ENCODE assay signal across 10 cellular contexts in genomic region chr17:28891201-28891600, GRCh38. TPM values are rescaled to one million over a fixed set of nuclear protein-coding genes. Genes with fewer than 3 reads are reported as not detected.
DNase-seq lines count a peak whose midpoint lies in the region; ATAC-seq, FAIRE-seq and TF ChIP-seq lines count a peak whose summit lies in the region.
"Had no signal": no experiment of that assay in that cellular context is flagged by ENCODE, and none has a peak within 500 bp of the region (broad histone marks: within the 10 kb centered on the region; RNA-seq: fewer than 3 reads in every experiment).

No MANE protein-coding gene starts in this region.

- H3K4me3 Mint-ChIP-seq in activated naive CD4-positive, alpha-beta T cell treated with anti-CD3 and anti-CD28 coated beads, Interleukin-2, amount 10 ng/mL, durations not matched to agents 7 days and 5 days = no peak overlapping the region
- H3K4me3 Mint-ChIP-seq in stimulated activated effector memory CD8-positive, alpha-beta T cell treated with anti-CD3 and anti-CD28 coated beads, Interleukin-12 subunit alpha, Interleukin-12 subunit beta, amount 100 ng/mL, for 72 hours = peak overlapping the region; percentile 38

- no peaks in the 10 kb centered on the region for H3K9me3 Mint-ChIP-seq in activated naive CD4-positive, alpha-beta T cell treated with anti-CD3 and anti-CD28 coated beads, Interleukin-2, amount 10 ng/mL, durations not matched to agents 7 days and 5 days
- H3K9me3 Mint-ChIP-seq in stimulated activated effector memory CD8-positive, alpha-beta T cell treated with anti-CD3 and anti-CD28 coated beads, Interleukin-12 subunit alpha, Interleukin-12 subunit beta, amount 100 ng/mL, for 72 hours = no peaks in the 10 kb centered on the region

- H3K27ac ChIP-seq in GM12878 (ENCODE audit: control insufficient read depth, insufficient read depth) = no peak overlapping the region
- no peak overlapping the region for H3K27ac ChIP-seq in PC-9
- H3K27ac ChIP-seq: SK-N-MC had no signal

- SMC1A ChIA-PET in GM12878 (lab: Charles Lee; ENCODE audit: uncharacterized antibody, unreplicated experiment) = interaction anchor here (0.9 to 4.3 kb wide), 6 partner anchors 10 to 164 kb away, joined by 3 to 19 read pairs (median 10); partner anchors contain the start of gene NEK8

- H3K9ac ChIP-seq in GM12878 (ENCODE audit: control insufficient read depth, insufficient read depth, low read length) = no peak overlapping the region

- H4K20me1 ChIP-seq in GM12878 (ENCODE audit: control insufficient read depth, insufficient read depth) (no peaks in the 10 kb centered on the region; the same call in 1 of the 2 replicates), PC-9 (ENCODE audit: insufficient read depth) (no peaks in the 10 kb centered on the region)

- in situ Hi-C loops in GM12878 (cut with MboI) = loop anchor here (25.0 kb wide), 1 partner anchor 1404 kb away; no protein-coding TSS in a partner anchor

- H3F3A ChIP-seq in PC-9 (ENCODE audit: insufficient read depth, low read depth) = peaks cover 9% of the 10 kb centered on the region; the same call in 1 of the 2 replicates

- no peak for TF ChIP-seq POLR2A in GM12878 (IDR thresholded peaks at IDR 0.05; ENCODE audit: low read depth, low read length)

- no peak for FAIRE-seq in GM12878 (lab: Jason Lieb, UNC)

- WGBS in GM12878 (ENCODE audit: insufficient coverage, insufficient replicate concordance, low lambda C conversion rate, missing lambda C conversion rate) = 100% methylated on average over 1 of the region's 1 CpG

- H3K9me3 ChIP-seq in GM12878 (replicated peaks; ENCODE audit: control insufficient read depth, insufficient read depth, low read length) (no peaks in the 10 kb centered on the region), PC-9 (ENCODE audit: insufficient read depth, low read depth) (no peaks in the 10 kb centered on the region)
- H3K9me3 ChIP-seq: prostate gland had no signal

- H2AFZ ChIP-seq in GM12878 (ENCODE audit: control insufficient read depth, low read depth, low read length) = no peak overlapping the region
- H2AFZ ChIP-seq in PC-9 = no peak overlapping the region

- peaks cover 65% of the 10 kb centered on the region for H3K4me1 Mint-ChIP-seq in activated naive CD4-positive, alpha-beta T cell treated with anti-CD3 and anti-CD28 coated beads, Interleukin-2, amount 10 ng/mL, durations not matched to agents 7 days and 5 days
- H3K4me1 Mint-ChIP-seq in stimulated activated effector memory CD8-positive, alpha-beta T cell treated with anti-CD3 and anti-CD28 coated beads, Interleukin-12 subunit alpha, Interleukin-12 subunit beta, amount 100 ng/mL, for 72 hours = peaks cover 48% of the 10 kb centered on the region

- H3K27me3 Mint-ChIP-seq in activated naive CD4-positive, alpha-beta T cell treated with anti-CD3 and anti-CD28 coated beads, Interleukin-2, amount 10 ng/mL, durations not matched to agents 7 days and 5 days = no peaks in the 10 kb centered on the region

- H3K4me3 ChIP-seq in GM12878 = no peak overlapping the region
- no peak overlapping the region for H3K4me3 ChIP-seq in PC-9
- H3K4me3 ChIP-seq: prostate gland, SK-N-MC had no signal

- H3K79me2 ChIP-seq in GM12878 (ENCODE audit: control insufficient read depth, insufficient read depth, low read length) (peaks cover 11% of the 10 kb centered on the region), PC-9 (ENCODE audit: low read depth) (peaks cover 5% of the 10 kb centered on the region; the same call in 1 of the 2 replicates)

- TF ChIP-seq CTCF in GM12878 (IDR thresholded peaks at IDR 0.05 in 2 of 3, conservative IDR thresholded peaks at IDR 0.05 in 1 of 3; ENCODE audit: control insufficient read depth in 2 of 3, extremely low read depth in 1 of 3, insufficient read depth in 1 of 3, low read depth in 3 of 3, low read length in 3 of 3) = no peak
- TF ChIP-seq CTCF in PC-9 (conservative IDR thresholded peaks at IDR 0.05) = no peak

- no peaks in the 10 kb centered on the region for H3K27me3 ChIP-seq in GM12878 (replicated peaks in 1 of 2; ENCODE audit: control insufficient read depth in 2 of 2, insufficient read depth in 2 of 2, low read length in 1 of 2)
- H3K27me3 ChIP-seq in PC-9 (ENCODE audit: insufficient read depth, low read depth) = no peaks in the 10 kb centered on the region

- H3K27ac Mint-ChIP-seq in activated naive CD4-positive, alpha-beta T cell treated with anti-CD3 and anti-CD28 coated beads, Interleukin-2, amount 10 ng/mL, durations not matched to agents 7 days and 5 days = peak overlapping the region; percentile 85
- H3K27ac Mint-ChIP-seq in stimulated activated effector memory CD8-positive, alpha-beta T cell treated with anti-CD3 and anti-CD28 coated beads, Interleukin-12 subunit alpha, Interleukin-12 subunit beta, amount 100 ng/mL, for 72 hours = peak overlapping the region; percentile 100

- no peak for DNase-seq in activated naive CD4-positive, alpha-beta T cell treated with anti-CD3 and anti-CD28 coated beads, Interleukin-2, amount 10 ng/mL, durations not matched to agents 7 days and 5 days
- DNase-seq in activated naive CD4-positive, alpha-beta T cell treated with Interleukin-2 at 50 U/mL for 16 hours = no peak
- DNase-seq in GM12878 (ENCODE audit: low read depth, low spot score) (no peak), PC-9 (no peak)
- DNase-seq in stimulated activated effector memory CD8-positive, alpha-beta T cell treated with anti-CD3 and anti-CD28 coated beads, Interleukin-12 subunit alpha, Interleukin-12 subunit beta, amount 100 ng/mL, for 72 hours (ENCODE audit: low spot score in 2 of 2) = no peak
- DNase-seq in stimulated activated CD4-positive, alpha-beta T cell treated with anti-CD3 and anti-CD28 coated beads, Interleukin-4, amount 100 ng/mL, for 24 hours = no peak
- DNase-seq: H7, mesendoderm had no signal

- no peak for TF ChIP-seq RAD21 in GM12878 (IDR thresholded peaks at IDR 0.05; ENCODE audit: insufficient read depth, low read depth, low read length)

- H3K9me2 ChIP-seq in PC-9 (ENCODE audit: insufficient read depth) = no peaks in the 10 kb centered on the region

- H3K4me2 ChIP-seq in GM12878 (ENCODE audit: control insufficient read depth, insufficient read depth) (no peak overlapping the region), PC-9 (no peak overlapping the region)

- no peak for TF ChIP-seq EP300 in GM12878 (IDR thresholded peaks at IDR 0.05; ENCODE audit: borderline replicate concordance in 1 of 2, control insufficient read depth in 1 of 2, low read depth in 2 of 2, low read length in 2 of 2)

- no TSS peak for BruUV-seq in GM12878 (replicated peaks; lab: Mats Ljungman, UMichigan)
- no TSS peak for BruUV-seq in PC-9 (replicated peaks; lab: Mats Ljungman, UMichigan)

- H3K36me3 ChIP-seq in GM12878 (ENCODE audit: control insufficient read depth in 2 of 2, insufficient read depth in 2 of 2, low read length in 1 of 2) (peaks cover 0 to 3% of the 10 kb centered on the region in 2 experiments; a peak in 3 of 4 replicates), PC-9 (ENCODE audit: low read depth) (no peaks in the 10 kb centered on the region)
- H3K36me3 ChIP-seq: prostate gland had no signal

- CTCF ChIA-PET in activated naive CD4-positive, alpha-beta T cell treated with anti-CD3 and anti-CD28 coated beads, Interleukin-2, amount 10 ng/mL, durations not matched to agents 7 days and 5 days (lab: Charles Lee) = interaction anchor here (1.0 to 4.1 kb wide), 3 partner anchors 11 to 127 kb away, joined by 3 to 17 read pairs (median 4); partner anchors contain the start of gene DHRS13
- CTCF ChIA-PET in GM12878 (lab: Yijun Ruan, JAX) (interaction anchor here (1.0 to 5.4 kb wide), 7 partner anchors 11 to 164 kb away, joined by 4 to 26 read pairs (median 6); partner anchors contain the start of gene DHRS13), PC-9 (lab: Charles Lee) (no interaction called here)

- H3K36me3 Mint-ChIP-seq in activated naive CD4-positive, alpha-beta T cell treated with anti-CD3 and anti-CD28 coated beads, Interleukin-2, amount 10 ng/mL, durations not matched to agents 7 days and 5 days = peaks cover 41% of the 10 kb centered on the region
- H3K36me3 Mint-ChIP-seq in stimulated activated effector memory CD8-positive, alpha-beta T cell treated with anti-CD3 and anti-CD28 coated beads, Interleukin-12 subunit alpha, Interleukin-12 subunit beta, amount 100 ng/mL, for 72 hours = peaks cover 56% of the 10 kb centered on the region

- ATAC-seq in GM12878 = no peak
- no peak for ATAC-seq in stimulated activated effector memory CD8-positive, alpha-beta T cell treated with anti-CD3 and anti-CD28 coated beads, Interleukin-12 subunit alpha, Interleukin-12 subunit beta, amount 100 ng/mL, for 72 hours

- RAD21 ChIA-PET in GM12878 (lab: Charles Lee; ENCODE audit: unreplicated experiment) = interaction anchor here (0.8 to 3.4 kb wide), 4 partner anchors 10 to 164 kb away, joined by 3 to 9 read pairs (median 4); no protein-coding TSS in a partner anchor

- intact Hi-C loops in GM12878 (cut with micrococcal nuclease; ENCODE audit: unreplicated experiment) = no loop called here
- intact Hi-C loops in PC-9 (cut with micrococcal nuclease; ENCODE audit: unreplicated experiment) = no loop called here

- H3K4me1 ChIP-seq in GM12878 (ENCODE audit: control insufficient read depth, insufficient read depth, low read length) (peaks cover 59% of the 10 kb centered on the region), PC-9 (replicated peaks; ENCODE audit: insufficient read depth) (0 out of 2 replicates have a peak, but pooled peaks cover 6% of the 10 kb centered on the region)

- POLR2A ChIA-PET in GM12878 (lab: Charles Lee) = interaction anchor here (1.0 to 3.1 kb wide), 6 partner anchors 11 to 164 kb away, joined by 3 to 15 read pairs (median 9); no protein-coding TSS in a partner anchor
- POLR2A ChIA-PET in PC-9 (lab: Charles Lee; ENCODE audit: unreplicated experiment) = no interaction called here

RNA-seq across cellular contexts. Expression of gene FLOT2, which starts 6.3 kb away (rescaled TPM):
- 29.2 and 39.1 TPM in 2 replicates for total RNA-seq in GM12878 (2013; cell fraction: nucleolus; rRNA removed)
- total RNA-seq in GM12878 (2014; rRNA removed) (79.0 and 79.6 TPM in 2 replicates), GM12878 (2014; rRNA removed; fragmentation: Illumina TruSeq; extraction: Trizol) (72.0 and 72.5 TPM in 2 replicates), GM12878 (2021) (291 and 302 TPM in 2 replicates), PC-9 (2021) (118 and 128 TPM in 2 replicates)
- 30.4 TPM for polyA plus RNA-seq in GM12878 (2011; ENCODE audit: low read depth)
- polyA plus RNA-seq in GM12878 (2011; rRNA removed) (90.1 and 150 TPM in 2 replicates), GM12878 (2014; fragmentation: Illumina TruSeq; extraction: Trizol) (75.3 and 147 TPM in 2 replicates), GM12878 (2014; fragmentation: Nextera tagmentation; extraction: Ambion mirVana) (100 to 1,000 TPM in 1 of 2 experiments, 10 to 100 TPM in 1; 56.8 to 121 TPM), GM12878 (2014; rRNA removed) (150 and 154 TPM in 2 replicates), GM12878 (2016; fragmentation: Nextera tagmentation; extraction: Ambion mirVana) (100 to 1,000 TPM; 237 to 251 TPM)
- polyA plus RNA-seq in GM12878 (2011; cell fraction: cytosol; rRNA removed) = 162 and 176 TPM in 2 replicates
- polyA plus RNA-seq in GM12878 (2011; cell fraction: nucleus; rRNA removed) = 153 and 169 TPM in 2 replicates
- 59.9 and 65.4 TPM in 2 replicates for polyA plus RNA-seq in GM12878 (2012)
- 172 and 176 TPM in 2 replicates for polyA minus RNA-seq in GM12878 (2011; rRNA and poly(A)+ RNA removed)
- 71.6 and 96.9 TPM in 2 replicates for polyA minus RNA-seq in GM12878 (2011; cell fraction: cytosol; rRNA and poly(A)+ RNA removed)
- 19.0 and 28.4 TPM in 2 replicates for polyA minus RNA-seq in GM12878 (2011; cell fraction: nucleus; rRNA and poly(A)+ RNA removed)

RNA-seq across cellular contexts. Expression of gene DHRS13, which starts 11.7 kb away (rescaled TPM):
- 66.0 and 68.2 TPM in 2 replicates for total RNA-seq in GM12878 (2013; cell fraction: nucleolus; rRNA removed)
- total RNA-seq in GM12878 (2014; rRNA removed) = 35.3 and 37.1 TPM in 2 replicates
- 23.7 and 24.2 TPM in 2 replicates for total RNA-seq in GM12878 (2014; rRNA removed; fragmentation: Illumina TruSeq; extraction: Trizol)
- total RNA-seq in GM12878 (2021) = 27.6 and 31.3 TPM in 2 replicates
- polyA plus RNA-seq in GM12878 (2011; ENCODE audit: low read depth) = 3.0 TPM
- 50.6 and 55.2 TPM in 2 replicates for polyA plus RNA-seq in GM12878 (2011; rRNA removed)
- 70.4 and 81.7 TPM in 2 replicates for polyA plus RNA-seq in GM12878 (2011; cell fraction: cytosol; rRNA removed)
- polyA plus RNA-seq in GM12878 (2011; cell fraction: nucleus; rRNA removed) = 47.5 and 49.0 TPM in 2 replicates
- polyA plus RNA-seq in GM12878 (2012) = 7.6 and 12.3 TPM in 2 replicates
- 17.7 and 19.6 TPM in 2 replicates for polyA plus RNA-seq in GM12878 (2014; fragmentation: Illumina TruSeq; extraction: Trizol)
- under 1 TPM in 1 of 2 experiments, not detected in 1; 0.18 TPM for polyA plus RNA-seq in GM12878 (2014; fragmentation: Nextera tagmentation; extraction: Ambion mirVana)
- 37.7 and 38.8 TPM in 2 replicates for polyA plus RNA-seq in GM12878 (2014; rRNA removed)
- polyA plus RNA-seq in GM12878 (2016; fragmentation: Nextera tagmentation; extraction: Ambion mirVana) = 10 to 100 TPM; 28.7 to 35.5 TPM
- polyA minus RNA-seq in GM12878 (2011; rRNA and poly(A)+ RNA removed) = 39.0 and 44.2 TPM in 2 replicates
- polyA minus RNA-seq in GM12878 (2011; cell fraction: cytosol; rRNA and poly(A)+ RNA removed) = 14.3 and 16.6 TPM in 2 replicates
- polyA minus RNA-seq in GM12878 (2011; cell fraction: nucleus; rRNA and poly(A)+ RNA removed) = 16.2 and 21.1 TPM in 2 replicates
- 15.8 and 17.5 TPM in 2 replicates for total RNA-seq in PC-9 (2021)

RNA-seq across cellular contexts. Expression of gene ERAL1, which starts 36.4 kb away (rescaled TPM):
- 24.0 and 26.2 TPM in 2 replicates for total RNA-seq in GM12878 (2013; cell fraction: nucleolus; rRNA removed)
- total RNA-seq in GM12878 (2014; rRNA removed) (57.1 and 61.2 TPM in 2 replicates), GM12878 (2014; rRNA removed; fragmentation: Illumina TruSeq; extraction: Trizol) (24.6 and 27.7 TPM in 2 replicates), GM12878 (2021) (66.7 and 67.8 TPM in 2 replicates), PC-9 (2021) (47.1 and 56.6 TPM in 2 replicates)
- 45.6 TPM for polyA plus RNA-seq in GM12878 (2011; ENCODE audit: low read depth)
- polyA plus RNA-seq in GM12878 (2011; rRNA removed) (60.2 and 104 TPM in 2 replicates), GM12878 (2014; fragmentation: Illumina TruSeq; extraction: Trizol) (96.5 and 101 TPM in 2 replicates), GM12878 (2014; fragmentation: Nextera tagmentation; extraction: Ambion mirVana) (100 to 1,000 TPM; 165 to 175 TPM), GM12878 (2014; rRNA removed) (99.5 and 103 TPM in 2 replicates), GM12878 (2016; fragmentation: Nextera tagmentation; extraction: Ambion mirVana) (100 to 1,000 TPM; 114 to 132 TPM)
- 159 TPM in 2 replicates for polyA plus RNA-seq in GM12878 (2011; cell fraction: cytosol; rRNA removed)
- 102 and 131 TPM in 2 replicates for polyA plus RNA-seq in GM12878 (2011; cell fraction: nucleus; rRNA removed)
- 40.8 and 41.4 TPM in 2 replicates for polyA plus RNA-seq in GM12878 (2012)
- polyA minus RNA-seq in GM12878 (2011; rRNA and poly(A)+ RNA removed) = 89.3 and 130 TPM in 2 replicates
- 30.7 and 43.2 TPM in 2 replicates for polyA minus RNA-seq in GM12878 (2011; cell fraction: cytosol; rRNA and poly(A)+ RNA removed)
- 39.7 and 43.2 TPM in 2 replicates for polyA minus RNA-seq in GM12878 (2011; cell fraction: nucleus; rRNA and poly(A)+ RNA removed)

RNA-seq across cellular contexts. Expression of gene FAM222B, which starts 48.6 kb away (rescaled TPM):
- 35.8 and 38.5 TPM in 2 replicates for total RNA-seq in GM12878 (2013; cell fraction: nucleolus; rRNA removed)
- total RNA-seq in GM12878 (2014; rRNA removed) (5.7 and 6.4 TPM in 2 replicates), GM12878 (2014; rRNA removed; fragmentation: Illumina TruSeq; extraction: Trizol) (3.3 and 3.6 TPM in 2 replicates), GM12878 (2021) (18.3 and 18.5 TPM in 2 replicates), PC-9 (2021) (14.2 and 26.4 TPM in 2 replicates)
- 5.8 TPM for polyA plus RNA-seq in GM12878 (2011; ENCODE audit: low read depth)
- polyA plus RNA-seq in GM12878 (2011; rRNA removed) (2.9 and 4.1 TPM in 2 replicates), GM12878 (2014; fragmentation: Illumina TruSeq; extraction: Trizol) (12.4 and 14.2 TPM in 2 replicates), GM12878 (2014; fragmentation: Nextera tagmentation; extraction: Ambion mirVana) (1 to 10 TPM; 2.8 to 2.9 TPM), GM12878 (2014; rRNA removed) (6.4 and 9.7 TPM in 2 replicates), GM12878 (2016; fragmentation: Nextera tagmentation; extraction: Ambion mirVana) (10 to 100 TPM; 14.0 to 14.7 TPM)
- 7.3 and 11.1 TPM in 2 replicates for polyA plus RNA-seq in GM12878 (2011; cell fraction: cytosol; rRNA removed)
- 9.1 and 11.8 TPM in 2 replicates for polyA plus RNA-seq in GM12878 (2011; cell fraction: nucleus; rRNA removed)
- 6.6 and 7.9 TPM in 2 replicates for polyA plus RNA-seq in GM12878 (2012)
- 15.1 and 16.6 TPM in 2 replicates for polyA minus RNA-seq in GM12878 (2011; rRNA and poly(A)+ RNA removed)
- 8.9 and 10.6 TPM in 2 replicates for polyA minus RNA-seq in GM12878 (2011; cell fraction: cytosol; rRNA and poly(A)+ RNA removed)
- polyA minus RNA-seq in GM12878 (2011; cell fraction: nucleus; rRNA and poly(A)+ RNA removed) = 6.8 and 12.4 TPM in 2 replicates
